ENCODE assay signal across 23 cellular contexts in the genomic region with DNA sequence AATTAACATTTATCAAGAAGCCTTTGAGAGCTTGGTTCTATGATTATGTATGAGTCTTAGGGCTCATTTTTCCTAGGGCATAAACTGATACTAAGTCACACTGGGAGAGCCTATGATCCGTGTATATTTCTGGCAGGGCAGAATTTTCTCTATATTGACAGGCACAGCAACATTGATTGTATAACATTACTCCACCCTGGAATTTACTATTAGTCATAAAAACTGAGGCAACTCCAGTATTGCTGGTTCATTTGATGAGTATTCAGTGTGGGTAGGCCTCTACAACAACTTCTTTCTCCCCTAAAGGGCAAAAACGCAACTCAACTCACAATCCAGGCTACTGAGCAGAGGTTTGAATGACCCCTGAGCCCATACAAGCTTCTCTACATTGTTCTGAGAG. TPM values are rescaled to one million over a fixed set of nuclear protein-coding genes. Genes with fewer than 3 reads are reported as not detected.
DNase-seq lines count a peak whose midpoint lies in the region; ATAC-seq, FAIRE-seq and TF ChIP-seq lines count a peak whose summit lies in the region.
"Had no signal": no experiment of that assay in that cellular context is flagged by ENCODE, and none has a peak within 500 bp of the region (broad histone marks: within the 10 kb centered on the region; RNA-seq: fewer than 3 reads in every experiment).

No MANE protein-coding gene starts in this region.

- CTCF ChIA-PET in H1 (lab: Charles Lee; ENCODE audit: partially characterized antibody), result interaction anchor here (0.6 to 5.5 kb wide), 11 partner anchors 8 to 363 kb away, joined by 3 to 25 read pairs (median 7); no protein-coding TSS in a partner anchor

- H2AFZ ChIP-seq in H1 (ENCODE audit: low read length), result peak overlapping the region; percentile 98; the same call in 1 of the 2 replicates

- 93% methylated on average over 2 of the region's 2 CpGs; no CpG with 5 or more reads in 1 of the 2 experiments for WGBS in H1 (ENCODE audit: extremely low coverage in 1 of 2, insufficient coverage in 1 of 2, insufficient read length in 1 of 2, insufficient replicate concordance in 2 of 2, low coverage in 1 of 2, low lambda C conversion rate in 2 of 2, missing lambda C conversion rate in 1 of 2), 2 experiments
- WGBS in transverse colon (ENCODE audit: low coverage in 1 of 2), 2 donors, result 62% methylated on average over 2 of the region's 2 CpGs; no CpG with 5 or more reads in 1 of the 2 donors

- TF ChIP-seq CTCF in H1 (IDR thresholded peaks at IDR 0.05; ENCODE audit: control extremely low read depth in 1 of 3, insufficient read depth in 1 of 3, low read depth in 1 of 3, low read length in 3 of 3) (no peak), mucosa of descending colon (IDR thresholded peaks at IDR 0.05) (no peak), transverse colon (IDR thresholded peaks at IDR 0.05) (no peak)

- H3K36me3 ChIP-seq in H1 (ENCODE audit: control insufficient read depth in 2 of 4, insufficient read depth in 4 of 4, low read length in 3 of 4) (no peaks in the 10 kb centered on the region), mucosa of descending colon (ENCODE audit: low read depth) (no peaks in the 10 kb centered on the region), transverse colon (no peaks in the 10 kb centered on the region)
- H3K36me3 ChIP-seq: Peyer's patch, prostate gland had no signal

- H3K79me2 ChIP-seq in H1 (ENCODE audit: control insufficient read depth in 1 of 2, insufficient read depth in 2 of 2, low read length in 2 of 2), result no peaks in the 10 kb centered on the region

- no peaks in the 10 kb centered on the region for H3K79me1 ChIP-seq in H1 (ENCODE audit: low read depth, low read length)

- H2AK5ac ChIP-seq in H1 (ENCODE audit: low read depth, low read length), result no peak overlapping the region

- no peak overlapping the region for H3K9ac ChIP-seq in H1 (replicated peaks in 1 of 4; ENCODE audit: extremely low read depth in 1 of 4, low read depth in 3 of 4, low read length in 3 of 4)

- H3K18ac ChIP-seq in H1 (ENCODE audit: extremely low read depth, low read length), result no peak overlapping the region

- H3K27me3 ChIP-seq in H1 (replicated peaks in 1 of 4; ENCODE audit: control insufficient read depth in 3 of 4, extremely low read depth in 1 of 4, insufficient read depth in 3 of 4, low read length in 3 of 4) (no peaks in the 10 kb centered on the region; a peak in 1 of 7 replicates), transverse colon (no peaks in the 10 kb centered on the region)
- H3K27me3 ChIP-seq: Peyer's patch, testis had no signal

- in situ Hi-C loops in transverse colon (cut with MboI; ENCODE audit: low pct_ligation_motif_present in 1 of 4, low pct_unique_long_range_greater_than_20kb in 1 of 4, low sequenced_read_pairs in 3 of 4), result no loop called here

- no peaks in the 10 kb centered on the region for H4K20me1 ChIP-seq in H1 (replicated peaks in 1 of 2; ENCODE audit: control insufficient read depth in 1 of 2, insufficient read depth in 2 of 2, low read length in 2 of 2)

- no peak overlapping the region for H4K91ac ChIP-seq in H1 (replicated peaks; ENCODE audit: insufficient read length, low read length)

- H4K8ac ChIP-seq in H1 (ENCODE audit: extremely low read depth, insufficient read depth, low read length), result no peak overlapping the region

- DNase-seq in HS-5 (ENCODE audit: low read depth) (peak; percentile 15), H1 (ENCODE audit: low read depth in 1 of 2, low spot score in 2 of 2) (no peak), mucosa of descending colon (no peak), transverse colon (no peak), hepatic stellate cell (ENCODE audit: low spot score) (no peak)
- DNase-seq: activated CD8-positive, alpha-beta T cell treated with anti-CD3 and anti-CD28 coated beads for 36 hours; activated naive CD4-positive, alpha-beta T cell treated with anti-CD3 and anti-CD28 coated beads for 36 hours; activated T-cell treated with anti-CD3 and anti-CD28 coated beads, Interleukin-2, amount 50 U/mL, for 24 hours; aorta; effector CD8-positive, alpha-beta T cell; hypothalamus; islet precursor cell; natural killer cell; NCI-H187; NCI-H2227 treated with DMSO at 0.1 percent for 48 hours; NCI-H82; Peyer's patch; testis had no signal

- H3K9me3 ChIP-seq in H1 (ENCODE audit: insufficient read depth in 2 of 2, low read depth in 1 of 2, low read length in 1 of 2) (0 out of 4 replicates have a peak, but pooled peaks cover 0 to 2% of the 10 kb centered on the region in 2 experiments), mucosa of descending colon (no peaks in the 10 kb centered on the region), transverse colon (no peaks in the 10 kb centered on the region)
- H3K9me3 ChIP-seq: Peyer's patch, prostate gland, testis had no signal

- H3K4me3 ChIP-seq in H1 (ENCODE audit: extremely low read depth in 1 of 4, insufficient read depth in 2 of 4, low read depth in 3 of 4, low read length in 4 of 4) (no peak overlapping the region), mucosa of descending colon (no peak overlapping the region), transverse colon (no peak overlapping the region)
- H3K4me3 ChIP-seq: Peyer's patch, prostate gland, SK-N-MC, testis had no signal

- TF ChIP-seq POLR2A in H1 (IDR thresholded peaks at IDR 0.05; ENCODE audit: control extremely low read depth in 1 of 2, low read depth in 2 of 2, low read length in 2 of 2) (no peak), transverse colon (IDR thresholded peaks at IDR 0.05) (no peak)

- H3K56ac ChIP-seq in H1 (replicated peaks; ENCODE audit: insufficient read length, low read depth, low read length), result no peak overlapping the region

- no peak for TF ChIP-seq EP300 in H1 (IDR thresholded peaks at IDR 0.05; ENCODE audit: borderline replicate concordance in 1 of 2, low read depth in 2 of 2, low read length in 2 of 2)
- no peak for TF ChIP-seq EP300 in transverse colon (IDR thresholded peaks at IDR 0.05; ENCODE audit: low read depth)

- TF ChIP-seq RAD21 in H1 (IDR thresholded peaks at IDR 0.05 in 1 of 2, conservative IDR thresholded peaks at IDR 0.05 in 1 of 2; ENCODE audit: low read depth in 2 of 2, low read length in 2 of 2), result no peak

- no peak overlapping the region for H2BK12ac ChIP-seq in H1 (ENCODE audit: low read depth, low read length)

- intact Hi-C loops in mucosa of descending colon (cut with DNase I, micrococcal nuclease), result no loop called here
- intact Hi-C loops in transverse colon (cut with DNase I; ENCODE audit: low total_unique reads), result no loop called here

- no peak overlapping the region for H2BK5ac ChIP-seq in H1 (ENCODE audit: low read depth, low read length)

- no peak overlapping the region for H3K27ac ChIP-seq in H1 (ENCODE audit: low read depth, low read length)
- H3K27ac ChIP-seq in transverse colon, result peak overlapping the region; percentile 65 to 76 (median 74)
- H3K27ac ChIP-seq: prostate gland, SK-N-MC, testis had no signal

- POLR2A ChIA-PET in H1 (lab: Charles Lee; ENCODE audit: partially characterized antibody), result no interaction called here

- H3K4me1 ChIP-seq in H1 (replicated peaks in 1 of 4; ENCODE audit: control insufficient read depth in 3 of 4, insufficient read depth in 4 of 4, low read length in 3 of 4), result peaks cover 0 to 3% (median 1%) of the 10 kb centered on the region in 4 experiments; a peak in 3 of 7 replicates
- peaks cover 23% of the 10 kb centered on the region for H3K4me1 ChIP-seq in mucosa of descending colon (ENCODE audit: low read depth)
- H3K4me1 ChIP-seq in transverse colon, result peaks cover 9 to 34% (median 21%) of the 10 kb centered on the region in 4 donors
- H3K4me1 ChIP-seq: prostate gland, testis had no signal

- H3K4ac ChIP-seq in H1 (replicated peaks; ENCODE audit: insufficient read length, low read depth, low read length), result no peak overlapping the region

- 0 out of 2 replicates have a peak, but pooled peaks cover 2% of the 10 kb centered on the region for H3K23me2 ChIP-seq in H1 (ENCODE audit: low read depth, low read length)

- no peak overlapping the region for H2BK15ac ChIP-seq in H1 (ENCODE audit: low read length)

- no peak overlapping the region for H4K5ac ChIP-seq in H1 (ENCODE audit: insufficient read length, low read depth, low read length)

- ATAC-seq in mucosa of descending colon (peak; percentile 76), GM21390 (IDR thresholded peaks at IDR 0.05; ENCODE audit: unreplicated experiment) (no peak), GM21381 (IDR thresholded peaks at IDR 0.05; ENCODE audit: unreplicated experiment) (no peak)
- ATAC-seq: activated CD8-positive, alpha-beta T cell treated with anti-CD3 and anti-CD28 coated beads for 36 hours; natural killer cell had no signal

- H3K23ac ChIP-seq in H1 (ENCODE audit: insufficient read length), result no peak overlapping the region

- FAIRE-seq in H1 (lab: Jason Lieb, UNC), result no peak

- no peak overlapping the region for H2BK120ac ChIP-seq in H1 (replicated peaks; ENCODE audit: low read depth, low read length)

- no peak overlapping the region for H3K4me2 ChIP-seq in H1 (ENCODE audit: insufficient read depth in 1 of 2, low read depth in 2 of 2, low read length in 2 of 2)

- no peak overlapping the region for H3K14ac ChIP-seq in H1 (ENCODE audit: insufficient read length)

- H2BK20ac ChIP-seq in H1 (ENCODE audit: low read length), result no peak overlapping the region

TF ChIP-seq in H1, 55 proteins besides CTCF, POLR2A, EP300 and RAD21:
- no peak for TF ChIP-seq TAF7 (optimal IDR thresholded peaks at IDR 0.05; ENCODE audit: borderline replicate concordance, low read depth, low read length)
TF ChIP-seq in H1: peak in this region for 0.

RNA-seq across cellular contexts. Expression of a gene that starts 10.6 kb away (rescaled TPM):
- not detected in 2 replicates for total RNA-seq in H1 (2021; fragmentation: NEBNext Ultra II Directional; extraction: Animal tissue kit (Norgen Biotek cat#: 25700))
- polyA plus RNA-seq in H1 (2011; rRNA removed), result not detected in 2 replicates
- polyA plus RNA-seq in H1 (2011; cell fraction: cytosol; rRNA removed), result not detected
- polyA plus RNA-seq in H1 (2011; cell fraction: nucleus; rRNA removed), result not detected
- 0.27 to 0.33 TPM (median 0.28 TPM) in 3 of 4 replicates, not detected in the other for polyA plus RNA-seq in H1 (2012, experiment 1 of 2)
- 1.4 TPM for polyA plus RNA-seq in H1 (2012, experiment 2 of 2)
- 1.1 TPM for polyA plus RNA-seq in H1 (2013, experiment 1 of 2)
- polyA plus RNA-seq in H1 (2013, experiment 2 of 2), result 1.3 TPM
- not detected in 2 replicates for polyA minus RNA-seq in H1 (2011; rRNA and poly(A)+ RNA removed)
- polyA minus RNA-seq in H1 (2011; cell fraction: cytosol; rRNA and poly(A)+ RNA removed), result not detected
- polyA minus RNA-seq in H1 (2011; cell fraction: nucleus; rRNA and poly(A)+ RNA removed), result not detected
- total RNA-seq in mucosa of descending colon, result 1 to 10 TPM in 2 of 3 donors, under 1 TPM in 1; 0.96 to 1.8 (median 1.5) TPM
- 1 to 10 TPM in 1 of 4 donors, not detected in 3; 1.4 TPM for total RNA-seq in transverse colon
- total RNA-seq: activated CD8-positive, alpha-beta T cell treated with anti-CD3 and anti-CD28 coated beads for 36 hours; activated naive CD4-positive, alpha-beta T cell treated with anti-CD3 and anti-CD28 coated beads for 36 hours; B cell; Peyer's patch had no signal
